Comparison of ENCODE assay signal across 8 cellular contexts in genomic region chr1:155061381-155062150, GRCh38. TPM values are rescaled to one million over a fixed set of nuclear protein-coding genes. Genes with fewer than 3 reads are reported as not detected.
DNase-seq lines count a peak whose midpoint lies in the region; ATAC-seq and TF ChIP-seq lines count a peak whose summit lies in the region.

No MANE protein-coding gene starts in this region.

- peak; percentile 37 for ATAC-seq in HG03280 (IDR thresholded peaks at IDR 0.05; ENCODE audit: unreplicated experiment)
- peak; percentile 65 to 66 for ATAC-seq in activated CD4-positive, CD25-positive, alpha-beta regulatory T cell treated with anti-CD3 and anti-CD28 coated beads, Interleukin-2, amount 50 U/mL, for 24 hours

- H3K27me3 ChIP-seq in GM06990 (replicated peaks; ENCODE audit: control insufficient read depth, insufficient read depth, low read length): no peaks in the 10 kb centered on the region

- DNase-seq in GM06990 (ENCODE audit: extremely low read depth, insufficient read length): peak; percentile 85
- DNase-seq in NCI-H460 (ENCODE audit: extremely low read depth, low read depth): peak; percentile 91
- peak; percentile 88 to 91 for DNase-seq in cardiac fibroblast (ENCODE audit: low read depth in 2 of 2)
- DNase-seq in kidney tubule cell (ENCODE audit: low spot score): peak; percentile 92
- DNase-seq in stimulated activated CD4-positive, alpha-beta T cell treated with anti-CD3 and anti-CD28 coated beads, Interleukin-2, amount 100 ng/mL, for 48 hours: peak; percentile 98 to 100
- no peak for DNase-seq in HPDE6-E6E7 (ENCODE audit: extremely low spot score)

- H3K36me3 ChIP-seq in GM06990 (ENCODE audit: control insufficient read depth, insufficient read depth, low read length): no peaks in the 10 kb centered on the region

- peak overlapping the region; percentile 38 for H3K4me3 ChIP-seq in GM06990 (replicated peaks; ENCODE audit: low read depth, low read length)
- H3K4me3 ChIP-seq in cardiac fibroblast (replicated peaks in 1 of 2; ENCODE audit: low read depth in 2 of 2, low read length in 2 of 2): no peak overlapping the region

- TF ChIP-seq CTCF in GM06990 (IDR thresholded peaks at IDR 0.05; ENCODE audit: insufficient read depth, low read length, poor library complexity, severe bottlenecking): peak; percentile 98
- peak; percentile 99 for TF ChIP-seq CTCF in cardiac fibroblast (IDR thresholded peaks at IDR 0.05; ENCODE audit: low read depth, low read length)

RNA-seq across cellular contexts. Expression of gene EFNA4, which starts 2.0 kb away (rescaled TPM):
- 12.1 TPM in 2 replicates for total RNA-seq in NCI-H460 (2014; rRNA removed; shearing (Covaris generic))
- polyA plus RNA-seq in NCI-H460 (2014; cell fraction: nucleus; rRNA removed): 14.8 and 16.9 TPM in 2 replicates

RNA-seq across cellular contexts. Expression of gene ADAM15, which starts 10.4 kb away (rescaled TPM):
- total RNA-seq in NCI-H460 (2014; rRNA removed; shearing (Covaris generic)): 216 and 231 TPM in 2 replicates
- polyA plus RNA-seq in NCI-H460 (2014; cell fraction: nucleus; rRNA removed): 572 and 655 TPM in 2 replicates

RNA-seq across cellular contexts. Expression of gene EFNA3, which starts 17.1 kb away (rescaled TPM):
- total RNA-seq in NCI-H460 (2014; rRNA removed; shearing (Covaris generic)): 10.1 and 12.6 TPM in 2 replicates
- polyA plus RNA-seq in NCI-H460 (2014; cell fraction: nucleus; rRNA removed): 3.6 and 6.2 TPM in 2 replicates

RNA-seq across cellular contexts. Expression of gene DCST1, which starts 27.9 kb away (rescaled TPM):
- not detected in 2 replicates for total RNA-seq in NCI-H460 (2014; rRNA removed; shearing (Covaris generic))
- not detected in 2 replicates for polyA plus RNA-seq in NCI-H460 (2014; cell fraction: nucleus; rRNA removed)

RNA-seq across cellular contexts. Expression of gene DCST2, which starts 28.0 kb away (rescaled TPM):
- total RNA-seq in NCI-H460 (2014; rRNA removed; shearing (Covaris generic)): 0.45 and 1.6 TPM in 2 replicates
- 3.0 and 21.5 TPM in 2 replicates for polyA plus RNA-seq in NCI-H460 (2014; cell fraction: nucleus; rRNA removed)
